In the genomic region with DNA sequence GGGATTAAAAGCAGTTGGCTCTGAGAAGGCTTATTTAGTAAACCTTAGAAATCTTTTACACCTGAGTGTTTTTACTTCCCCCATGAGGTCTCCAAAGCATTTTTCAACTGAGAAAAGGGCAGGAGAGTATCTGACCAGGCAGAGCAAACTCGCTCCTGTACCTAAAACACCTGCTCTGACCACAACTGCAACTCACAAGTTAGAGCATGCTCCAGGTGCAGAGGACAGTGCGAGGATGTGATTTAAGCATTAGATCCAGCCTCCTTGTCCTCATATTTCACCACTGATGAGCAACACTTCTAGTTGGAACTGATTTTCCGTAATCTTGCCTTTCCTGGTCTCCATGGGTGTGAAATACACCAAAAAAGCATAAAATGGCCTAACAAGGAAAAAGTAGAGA, we compare ENCODE assay signal across 17 cellular contexts.
"Had no signal": no experiment of that assay in that cellular context is flagged by ENCODE, and none has a peak within 500 bp of the region (broad histone marks: within the 10 kb centered on the region; RNA-seq: fewer than 3 reads in every experiment).

No MANE protein-coding gene starts in this region.

- H3K27ac ChIP-seq: coronary artery, neutrophil, transverse colon had no signal

- H3K4me3 Mint-ChIP-seq: activated B cell treated with CpG ODN at 0.5 μM for 24 hours; activated CD4-positive, alpha-beta T cell treated with anti-CD3 and anti-CD28 coated beads, Interleukin-2, amount 10 ng/mL, durations not matched to agents 7 days and 5 days; activated naive CD4-positive, alpha-beta T cell treated with anti-CD3 and anti-CD28 coated beads, Interleukin-2, amount 10 ng/mL, durations not matched to agents 7 days and 5 days; activated T-helper 17 cell treated with anti-CD3 and anti-CD28 coated beads, Interleukin-2, amount 50 U/mL, for 72 hours; stimulated activated memory B cell treated with anti-CD40 and anti-IgM and Interleukin-4, amounts not matched to agents 10 μg/mL and 1 μg/mL and 100 μg/mL, for 72 hours; T-cell had no signal

- H3K27me3 ChIP-seq: neutrophil, transverse colon had no signal

- H3K27me3 Mint-ChIP-seq: activated CD4-positive, alpha-beta T cell treated with anti-CD3 and anti-CD28 coated beads, Interleukin-2, amount 10 ng/mL, durations not matched to agents 7 days and 5 days; activated naive CD4-positive, alpha-beta T cell treated with anti-CD3 and anti-CD28 coated beads, Interleukin-2, amount 10 ng/mL, durations not matched to agents 7 days and 5 days; activated T-helper 17 cell treated with anti-CD3 and anti-CD28 coated beads, Interleukin-2, amount 50 U/mL, for 72 hours; stimulated activated memory B cell treated with anti-CD40 and anti-IgM and Interleukin-4, amounts not matched to agents 10 μg/mL and 1 μg/mL and 100 μg/mL, for 72 hours had no signal

- H3K9me3 ChIP-seq: transverse colon had no signal

- H3K27ac Mint-ChIP-seq: activated B cell treated with CpG ODN at 0.5 μM for 24 hours; activated CD4-positive, alpha-beta T cell treated with anti-CD3 and anti-CD28 coated beads, Interleukin-2, amount 10 ng/mL, durations not matched to agents 7 days and 5 days; activated naive CD4-positive, alpha-beta T cell treated with anti-CD3 and anti-CD28 coated beads, Interleukin-2, amount 10 ng/mL, durations not matched to agents 7 days and 5 days; activated T-helper 17 cell treated with anti-CD3 and anti-CD28 coated beads, Interleukin-2, amount 50 U/mL, for 72 hours; stimulated activated memory B cell treated with anti-CD40 and anti-IgM and Interleukin-4, amounts not matched to agents 10 μg/mL and 1 μg/mL and 100 μg/mL, for 72 hours; T-cell had no signal

- H3K9me3 Mint-ChIP-seq: activated T-helper 17 cell treated with anti-CD3 and anti-CD28 coated beads, Interleukin-2, amount 50 U/mL, for 72 hours had no signal

- H3K36me3 ChIP-seq: neutrophil, transverse colon had no signal

- H3K36me3 Mint-ChIP-seq: activated naive CD4-positive, alpha-beta T cell treated with anti-CD3 and anti-CD28 coated beads, Interleukin-2, amount 10 ng/mL, durations not matched to agents 7 days and 5 days; stimulated activated memory B cell treated with anti-CD40 and anti-IgM and Interleukin-4, amounts not matched to agents 10 μg/mL and 1 μg/mL and 100 μg/mL, for 72 hours had no signal

- H3K4me1 ChIP-seq: transverse colon had no signal

- H3K4me3 ChIP-seq: coronary artery, transverse colon had no signal

- DNase-seq: activated B cell treated with CpG ODN at 0.5 μM for 24 hours; activated CD4-positive, alpha-beta T cell treated with anti-CD3 and anti-CD28 coated beads, Interleukin-2, amount 10 ng/mL, durations not matched to agents 7 days and 5 days; activated CD8-positive, alpha-beta memory T cell treated with anti-CD3 and anti-CD28 coated beads for 24 hours; activated naive CD4-positive, alpha-beta T cell treated with anti-CD3 and anti-CD28 coated beads, Interleukin-2, amount 10 ng/mL, durations not matched to agents 7 days and 5 days; activated T-cell treated with anti-CD3 and anti-CD28 coated beads for 4 hours; caudate nucleus; effector CD8-positive, alpha-beta T cell; hippocampal formation; kidney glomerular epithelial cell; posterior cingulate gyrus; right cardiac atrium; T-cell; transverse colon had no signal

- H3K4me1 Mint-ChIP-seq: activated B cell treated with CpG ODN at 0.5 μM for 24 hours; activated CD4-positive, alpha-beta T cell treated with anti-CD3 and anti-CD28 coated beads, Interleukin-2, amount 10 ng/mL, durations not matched to agents 7 days and 5 days; activated naive CD4-positive, alpha-beta T cell treated with anti-CD3 and anti-CD28 coated beads, Interleukin-2, amount 10 ng/mL, durations not matched to agents 7 days and 5 days; activated T-helper 17 cell treated with anti-CD3 and anti-CD28 coated beads, Interleukin-2, amount 50 U/mL, for 72 hours; stimulated activated memory B cell treated with anti-CD40 and anti-IgM and Interleukin-4, amounts not matched to agents 10 μg/mL and 1 μg/mL and 100 μg/mL, for 72 hours; T-cell had no signal

- ATAC-seq: activated T-helper 17 cell treated with anti-CD3 and anti-CD28 coated beads, Interleukin-2, amount 50 U/mL, for 72 hours; right cardiac atrium; stimulated activated memory B cell treated with anti-CD40 and anti-IgM and Interleukin-4, amounts not matched to agents 10 μg/mL and 1 μg/mL and 100 μg/mL, for 72 hours; T-cell had no signal
